8 cellular contexts compared by ENCODE assay signal in genomic region chr14:24274101-24274543, GRCh38. TPM values are rescaled to one million over a fixed set of nuclear protein-coding genes. Genes with fewer than 3 reads are reported as not detected.
A peak's percentile ranks its signal among the peaks of the same experiment; 100 is the strongest.
DNase-seq lines count a peak whose midpoint lies in the region; ATAC-seq and TF ChIP-seq lines count a peak whose summit lies in the region.

No MANE protein-coding gene starts in this region.

- no TSS peak for BruUV-seq in OCI-LY7 (replicated peaks; lab: Mats Ljungman, UMichigan)

- peak; percentile 59 for DNase-seq in OCI-LY7 (ENCODE audit: low spot score)
- DNase-seq in activated naive CD8-positive, alpha-beta T cell treated with anti-CD3 and anti-CD28 coated beads, Interleukin-2, amount 50 U/mL, for 16 hours (ENCODE audit: low read depth, low spot score): peak; percentile 20
- peak; percentile 37 to 49 for DNase-seq in stimulated activated CD4-positive, alpha-beta T cell treated with anti-CD3 and anti-CD28 coated beads, Interleukin-2, amount 100 ng/mL, for 48 hours
- no peak for DNase-seq in AG20443 (ENCODE audit: low spot score)
- DNase-seq in COLO668 (lab: John Stamatoyannopoulos, UW; ENCODE audit: unreplicated experiment): no peak
- no peak for DNase-seq in BE2C

- peak overlapping the region; percentile 40 for H3K27ac ChIP-seq in OCI-LY7 (ENCODE audit: low read depth, low read length, poor library complexity, severe bottlenecking)

- H3K36me3 ChIP-seq in OCI-LY7 (ENCODE audit: insufficient read depth, low read length) (no peaks in the 10 kb centered on the region), BE2C (no peaks in the 10 kb centered on the region)

- POLR2A ChIA-PET in OCI-LY7 (lab: Charles Lee): interaction anchor here (0.7 to 1.6 kb wide), 6 partner anchors 13 to 101 kb away, joined by 3 to 7 read pairs (median 3); partner anchors contain the start of gene TINF2

- H3K4me1 ChIP-seq in OCI-LY7 (ENCODE audit: insufficient read depth, low read length, poor library complexity, severe bottlenecking) (peaks cover 45% of the 10 kb centered on the region), BE2C (peaks cover under 1% of the 10 kb centered on the region; the same call in 1 of the 2 replicates)

- peak; percentile 64 for ATAC-seq in GM18858 (IDR thresholded peaks at IDR 0.05; ENCODE audit: unreplicated experiment)
- peak; percentile 29 for ATAC-seq in HG02678 (IDR thresholded peaks at IDR 0.05; ENCODE audit: unreplicated experiment)

- H3K27me3 ChIP-seq in BE2C: no peaks in the 10 kb centered on the region

- H3K9me3 ChIP-seq in OCI-LY7 (ENCODE audit: low read length) (no peaks in the 10 kb centered on the region), BE2C (no peaks in the 10 kb centered on the region)

- no peaks in the 10 kb centered on the region for H3K9me2 ChIP-seq in OCI-LY7 (ENCODE audit: insufficient read depth, low read length)

- TF ChIP-seq CTCF in OCI-LY7 (conservative IDR thresholded peaks at IDR 0.05; ENCODE audit: low read length): no peak
- TF ChIP-seq CTCF in BE2C (IDR thresholded peaks at IDR 0.05; ENCODE audit: low read depth, low read length): no peak

- peak overlapping the region; percentile 51 for H3K4me2 ChIP-seq in OCI-LY7 (ENCODE audit: low read length)

- peak overlapping the region; percentile 14 for H3K4me3 ChIP-seq in OCI-LY7 (ENCODE audit: low read depth, low read length, poor library complexity, severe bottlenecking)
- H3K4me3 ChIP-seq in BE2C (ENCODE audit: low read depth, low read length): no peak overlapping the region

- peak overlapping the region; percentile 59 for H2AFZ ChIP-seq in OCI-LY7 (ENCODE audit: low read length)

- no peaks in the 10 kb centered on the region for H3K79me2 ChIP-seq in OCI-LY7 (ENCODE audit: insufficient read depth, low read depth, low read length)

- intact Hi-C loops in OCI-LY7 (cut with micrococcal nuclease; ENCODE audit: unreplicated experiment): no loop called here

- CTCF ChIA-PET in OCI-LY7 (lab: Charles Lee; ENCODE audit: unreplicated experiment): no interaction called here

- no peaks in the 10 kb centered on the region for H4K20me1 ChIP-seq in OCI-LY7 (ENCODE audit: insufficient read depth, low read length)

RNA-seq across cellular contexts. Expression of gene RABGGTA, which starts 2.7 kb away (rescaled TPM):
- total RNA-seq in OCI-LY7 (2014; rRNA removed; shearing (Covaris generic)): 16.7 and 24.3 TPM in 2 replicates
- 27.3 and 29.7 TPM in 2 replicates for total RNA-seq in OCI-LY7 (2022)
- polyA plus RNA-seq in BE2C (2012; ENCODE audit: insufficient read depth, insufficient read length, low read depth): 60.8 TPM

RNA-seq across cellular contexts. Expression of gene TGM1, which starts 11.1 kb away (rescaled TPM):
- total RNA-seq in OCI-LY7 (2014; rRNA removed; shearing (Covaris generic)): 3.0 and 5.2 TPM in 2 replicates
- total RNA-seq in OCI-LY7 (2022): 5.4 and 7.0 TPM in 2 replicates
- polyA plus RNA-seq in BE2C (2012; ENCODE audit: insufficient read depth, insufficient read length, low read depth): 2.0 TPM

RNA-seq across cellular contexts. Expression of gene DHRS1, which starts 25.5 kb away (rescaled TPM):
- 21.0 and 27.4 TPM in 2 replicates for total RNA-seq in OCI-LY7 (2014; rRNA removed; shearing (Covaris generic))
- total RNA-seq in OCI-LY7 (2022): 34.9 and 35.6 TPM in 2 replicates
- 5.3 TPM for polyA plus RNA-seq in BE2C (2012; ENCODE audit: insufficient read depth, insufficient read length, low read depth)

RNA-seq across cellular contexts. Expression of gene NOP9, which starts 25.5 kb away (rescaled TPM):
- 30.6 and 33.2 TPM in 2 replicates for total RNA-seq in OCI-LY7 (2014; rRNA removed; shearing (Covaris generic))
- 44.0 and 52.6 TPM in 2 replicates for total RNA-seq in OCI-LY7 (2022)
- polyA plus RNA-seq in BE2C (2012; ENCODE audit: insufficient read depth, insufficient read length, low read depth): 46.3 TPM

RNA-seq across cellular contexts. Expression of gene TINF2, which starts 31.7 kb away (rescaled TPM):
- total RNA-seq in OCI-LY7 (2014; rRNA removed; shearing (Covaris generic)): 63.9 and 70.1 TPM in 2 replicates
- total RNA-seq in OCI-LY7 (2022): 76.1 and 77.5 TPM in 2 replicates
- polyA plus RNA-seq in BE2C (2012; ENCODE audit: insufficient read depth, insufficient read length, low read depth): 57.3 TPM

Comparison
In these comparisons a context has a peak if more than half of its experiments do, and no peak if none do; other contexts are left out.
1. DNase-seq: peak in OCI-LY7 (single experiment), activated naive CD8-positive, alpha-beta T cell treated with anti-CD3 and anti-CD28 coated beads, Interleukin-2, amount 50 U/mL, for 16 hours (single experiment) and stimulated activated CD4-positive, alpha-beta T cell treated with anti-CD3 and anti-CD28 coated beads, Interleukin-2, amount 100 ng/mL, for 48 hours (2 of 2); none in AG20443 (single experiment), COLO668 (single experiment) and BE2C (single experiment).